Comparison of ENCODE assay signal across 27 cellular contexts in the genomic region with DNA sequence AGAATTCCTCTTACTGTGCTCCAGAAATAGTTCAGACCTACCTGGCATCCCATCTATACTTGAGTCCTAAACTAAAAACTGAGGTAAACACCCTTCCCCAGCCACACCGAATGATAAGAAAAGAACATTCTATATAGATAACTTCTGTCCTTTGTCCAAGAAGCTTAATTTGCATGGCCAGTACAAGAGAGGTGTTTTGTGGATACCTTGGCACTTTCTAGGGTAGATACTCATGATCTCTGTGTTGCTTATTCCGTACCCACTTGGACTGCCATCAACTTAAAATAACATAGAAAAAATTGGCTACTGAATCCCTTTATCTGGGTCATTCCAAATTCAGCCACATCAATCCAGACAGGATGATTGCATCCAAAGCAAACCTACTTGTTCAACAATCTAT.
"Had no signal": no experiment of that assay in that cellular context is flagged by ENCODE, and none has a peak within 500 bp of the region (broad histone marks: within the 10 kb centered on the region; RNA-seq: fewer than 3 reads in every experiment).

No MANE protein-coding gene starts in this region.

- DNase-seq: colonic mucosa; cortex of kidney; dorsolateral prefrontal cortex; effector CD4-positive, alpha-beta T cell; effector CD8-positive, alpha-beta T cell; effector memory CD4-positive, alpha-beta T cell; effector memory CD8-positive, alpha-beta T cell; endodermal cell; erythroblast; esophagus squamous epithelium; foreskin fibroblast; foreskin keratinocyte; foreskin melanocyte; gastrocnemius medialis; glutamatergic neuron; head of caudate nucleus; heart left ventricle; heart right ventricle had no signal

- H3K4me1 ChIP-seq: colonic mucosa, esophagus squamous epithelium, foreskin keratinocyte, gastrocnemius medialis, gastroesophageal sphincter had no signal

- H3K9me3 ChIP-seq: colonic mucosa, esophagus muscularis mucosa, esophagus squamous epithelium, gastrocnemius medialis, gastroesophageal sphincter had no signal

- ATAC-seq: effector memory CD8-positive, alpha-beta T cell; esophagus mucosa; foreskin keratinocyte; gastrocnemius medialis; gastroesophageal sphincter; heart right ventricle had no signal

- H3K27me3 ChIP-seq: colonic mucosa, dorsolateral prefrontal cortex, esophagus muscularis mucosa, esophagus squamous epithelium, foreskin keratinocyte, gastrocnemius medialis, gastroesophageal sphincter, heart left ventricle, heart right ventricle had no signal

- FAIRE-seq: colon, endometrium, endothelial cell of umbilical vein, frontal cortex had no signal

- H3K27ac ChIP-seq: colonic mucosa, coronary artery, dorsolateral prefrontal cortex, epithelial cell of prostate, esophagus muscularis mucosa, esophagus squamous epithelium, foreskin keratinocyte, gastrocnemius medialis, gastroesophageal sphincter, heart left ventricle, heart right ventricle had no signal

- H3K4me3 ChIP-seq: colonic mucosa, coronary artery, dorsolateral prefrontal cortex, esophagus muscularis mucosa, esophagus squamous epithelium, gastrocnemius medialis, gastroesophageal sphincter, heart left ventricle, heart right ventricle had no signal

- H3K36me3 ChIP-seq: colonic mucosa, esophagus muscularis mucosa, esophagus squamous epithelium, gastrocnemius medialis, gastroesophageal sphincter, heart left ventricle, heart right ventricle had no signal
